19 cellular contexts compared by ENCODE assay signal in the genomic region with DNA sequence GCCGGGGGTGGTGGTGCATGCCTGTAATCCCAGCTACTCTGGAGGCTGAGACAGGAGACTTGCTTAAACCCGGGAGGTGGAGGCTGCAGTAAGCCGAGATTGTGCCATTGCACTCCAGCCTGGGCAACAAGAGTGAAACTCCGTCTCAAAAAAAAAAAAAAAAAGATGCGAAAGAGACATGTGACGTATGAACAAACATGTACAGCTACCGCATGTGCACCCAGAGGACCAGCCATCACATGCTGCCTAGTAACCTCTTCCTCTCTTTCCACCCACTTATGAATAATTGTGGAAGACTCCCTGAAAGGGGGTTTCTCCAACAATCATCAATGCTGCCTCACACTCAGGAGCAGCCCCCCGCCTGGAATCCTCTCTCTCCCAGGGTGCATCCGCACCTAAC. TPM values are rescaled to one million over a fixed set of nuclear protein-coding genes. Genes with fewer than 3 reads are reported as not detected.
A peak's percentile ranks its signal among the peaks of the same experiment; 100 is the strongest.
DNase-seq lines count a peak whose midpoint lies in the region; ATAC-seq, FAIRE-seq and TF ChIP-seq lines count a peak whose summit lies in the region.
"Had no signal": no experiment of that assay in that cellular context is flagged by ENCODE, and none has a peak within 500 bp of the region (broad histone marks: within the 10 kb centered on the region; RNA-seq: fewer than 3 reads in every experiment).

No MANE protein-coding gene starts in this region.

- H3K4me2 ChIP-seq in BLaER1 treated with 17β-estradiol and CSF1 and Interleukin-3, amounts not matched to agents 10 nM and 100 nM: peak overlapping the region; percentile 62 to 100 (median 94)
- H3K4me2 ChIP-seq in OCI-LY3 (ENCODE audit: low read length): peak overlapping the region; percentile 96
- H3K4me2 ChIP-seq: A549, SK-N-SH had no signal

- FAIRE-seq in kidney (lab: Jason Lieb, UNC): no peak
- FAIRE-seq: A549, GM19239 had no signal

- no peaks in the 10 kb centered on the region for H3K36me3 Mint-ChIP-seq in CD4-positive, alpha-beta T cell (ENCODE audit: low read depth)

- no peak overlapping the region for H3K4me3 Mint-ChIP-seq in CD4-positive, alpha-beta T cell

- H3K36me3 ChIP-seq in BLaER1 treated with 17β-estradiol and CSF1 and Interleukin-3, amounts not matched to agents 10 nM and 100 nM: no peaks in the 10 kb centered on the region
- H3K36me3 ChIP-seq in OCI-LY3 (replicated peaks; ENCODE audit: low read depth, low read length) (no peaks in the 10 kb centered on the region), kidney (ENCODE audit: control insufficient read depth in 1 of 2, insufficient read depth in 2 of 2, low read length in 2 of 2) (no peaks in the 10 kb centered on the region)
- H3K36me3 ChIP-seq: HAP-1 had no signal

- peaks cover 45 to 80% (median 63%) of the 10 kb centered on the region in 10 experiments for H3K4me1 ChIP-seq in BLaER1 treated with 17β-estradiol and CSF1 and Interleukin-3, amounts not matched to agents 10 nM and 100 nM
- H3K4me1 ChIP-seq in OCI-LY3 (ENCODE audit: low read length): peaks cover 47% of the 10 kb centered on the region
- H3K4me1 ChIP-seq in kidney (ENCODE audit: control insufficient read depth in 1 of 2, insufficient read depth in 1 of 2, low read depth in 1 of 2, low read length in 2 of 2): peaks cover 0 to 14% of the 10 kb centered on the region in 2 donors
- H3K4me1 ChIP-seq: A549, HAP-1 had no signal

- no peaks in the 10 kb centered on the region for H3K79me2 ChIP-seq in OCI-LY3 (ENCODE audit: low read length)

- H3K9ac ChIP-seq in BLaER1 treated with 17β-estradiol and CSF1 and Interleukin-3, amounts not matched to agents 10 nM and 100 nM: peak overlapping the region in 1 of 11 experiments; percentile 70; a peak in 2 of 22 replicates
- H3K9ac ChIP-seq in OCI-LY3 (ENCODE audit: low read length) (no peak overlapping the region; the same call in 1 of the 2 replicates), kidney (ENCODE audit: low read length in 2 of 2) (no peak overlapping the region)
- H3K9ac ChIP-seq: SK-N-SH had no signal

- peaks cover 0 to 31% (median 19%) of the 10 kb centered on the region in 11 experiments; a peak in 13 of 22 replicates for H4K20me1 ChIP-seq in BLaER1 treated with 17β-estradiol and CSF1 and Interleukin-3, amounts not matched to agents 10 nM and 100 nM
- no peaks in the 10 kb centered on the region for H4K20me1 ChIP-seq in OCI-LY3 (ENCODE audit: insufficient read depth, low read length)

- no peak overlapping the region for H3K4me3 ChIP-seq in BLaER1 treated with 17β-estradiol and CSF1 and Interleukin-3, amounts not matched to agents 10 nM and 100 nM
- peak overlapping the region; percentile 74 for H3K4me3 ChIP-seq in OCI-LY3 (ENCODE audit: low read length)
- H3K4me3 ChIP-seq in kidney (ENCODE audit: low read length in 2 of 2): no peak overlapping the region
- H3K4me3 ChIP-seq: A549, HAP-1 had no signal

- no peak overlapping the region for H2AFZ ChIP-seq in OCI-LY3 (ENCODE audit: low read depth, low read length)

- no peak overlapping the region for H3K27ac Mint-ChIP-seq in CD4-positive, alpha-beta T cell

- H3K27me3 Mint-ChIP-seq in CD4-positive, alpha-beta T cell: no peaks in the 10 kb centered on the region

- DNase-seq in kidney: peak; percentile 12
- DNase-seq in stimulated activated CD8-positive, alpha-beta memory T cell treated with anti-CD3 and anti-CD28 coated beads, Interleukin-4, amount 100 ng/mL, for 48 hours: peak; percentile 7
- no peak for DNase-seq in ACHN
- DNase-seq in CD4-positive, alpha-beta T cell: no peak
- no peak for DNase-seq in posterior vena cava (ENCODE audit: low spot score)
- DNase-seq: GF-D8; NCI-H2081 treated with DMSO at 0.1 percent for 48 hours; NCI-H748 treated with DMSO at 0.1 percent for 48 hours; NK-92 treated with Interleukin-12 subunit alpha and Interleukin-12 subunit beta, amount 100 ng/mL, for 24 hours; RPMI8226; SHP77 treated with DMSO at 0.1 percent for 48 hours; SK-N-SH had no signal

- H3K27me3 ChIP-seq in BLaER1 treated with 17β-estradiol and CSF1 and Interleukin-3, amounts not matched to agents 10 nM and 100 nM: peaks cover 0 to 12% (median 0%) of the 10 kb centered on the region in 11 experiments; a peak in 3 of 22 replicates
- peaks cover 19% of the 10 kb centered on the region for H3K27me3 ChIP-seq in OCI-LY3 (ENCODE audit: low read depth, low read length)
- no peaks in the 10 kb centered on the region for H3K27me3 ChIP-seq in CD4-positive, alpha-beta T cell (ENCODE audit: control insufficient read depth, insufficient read depth, low read length)

- POLR2A ChIA-PET in CD4-positive, alpha-beta T cell (lab: Charles Lee): no interaction called here

- ATAC-seq in HG03521 (IDR thresholded peaks at IDR 0.05; ENCODE audit: unreplicated experiment): no peak
- no peak for ATAC-seq in CD4-positive, alpha-beta T cell (ENCODE audit: poor library complexity)
- ATAC-seq: A549 had no signal

- 0 out of 22 replicates have a peak, but pooled peaks cover 0 to 3% (median 0%) of the 10 kb centered on the region in 11 experiments for H3K9me3 ChIP-seq in BLaER1 treated with 17β-estradiol and CSF1 and Interleukin-3, amounts not matched to agents 10 nM and 100 nM (replicated peaks in 1 of 11)
- H3K9me3 ChIP-seq in OCI-LY3 (ENCODE audit: insufficient read depth, low read length): no peaks in the 10 kb centered on the region
- no peaks in the 10 kb centered on the region for H3K9me3 ChIP-seq in kidney (ENCODE audit: control insufficient read depth in 1 of 2, low read length in 2 of 2)
- no peaks in the 10 kb centered on the region for H3K9me3 ChIP-seq in CD4-positive, alpha-beta T cell (ENCODE audit: control insufficient read depth, low read length)
- H3K9me3 ChIP-seq: A549, HAP-1, SK-N-SH had no signal

- CTCF ChIA-PET in CD4-positive, alpha-beta T cell (lab: Charles Lee): no interaction called here

- peaks cover 9% of the 10 kb centered on the region for H3K4me1 Mint-ChIP-seq in CD4-positive, alpha-beta T cell (ENCODE audit: low read depth)

- intact Hi-C loops in kidney (cut with DNase I) (no loop called here), posterior vena cava (cut with DNase I) (no loop called here)
- intact Hi-C loops in CD4-positive, alpha-beta T cell (cut with DNase I, micrococcal nuclease): no loop called here

- TF ChIP-seq CTCF in OCI-LY3 (IDR thresholded peaks at IDR 0.05; ENCODE audit: low read depth, low read length) (no peak), kidney (IDR thresholded peaks at IDR 0.05; ENCODE audit: borderline replicate concordance, extremely low read depth, insufficient read depth) (no peak)
- TF ChIP-seq CTCF in CD4-positive, alpha-beta T cell (IDR thresholded peaks at IDR 0.05): no peak

- H3K9me3 Mint-ChIP-seq in CD4-positive, alpha-beta T cell: no peaks in the 10 kb centered on the region

- in situ Hi-C loops in ACHN (cut with HindIII; ENCODE audit: low pct_ligation_motif_present, low pct_unique_long_range_greater_than_20kb, low sequenced_read_pairs): no loop called here

- H3K27ac ChIP-seq in BLaER1 treated with 17β-estradiol and CSF1 and Interleukin-3, amounts not matched to agents 10 nM and 100 nM: peak overlapping the region in 2 of 11 experiments; percentile 69 to 73; a peak in 5 of 22 replicates
- peak overlapping the region; percentile 88 for H3K27ac ChIP-seq in OCI-LY3 (ENCODE audit: low read length)
- no peak overlapping the region for H3K27ac ChIP-seq in kidney (ENCODE audit: low read depth in 2 of 2, low read length in 2 of 2)
- no peak overlapping the region for H3K27ac ChIP-seq in CD4-positive, alpha-beta T cell (ENCODE audit: low read depth, low read length)
- H3K27ac ChIP-seq: A549, C4-2B had no signal

RNA-seq across cellular contexts. Expression of a gene that starts 2.3 kb away (rescaled TPM):
- total RNA-seq in kidney (4.6 TPM), posterior vena cava (1 to 10 TPM in 1 of 2 donors, under 1 TPM in 1; 0.62 to 1.8 TPM)
- polyA plus RNA-seq in kidney (ENCODE audit: insufficient read depth, low read depth, low replicate concordance): 12.0 TPM
- 10 to 100 TPM; 17.7 to 18.5 TPM for total RNA-seq in CD4-positive, alpha-beta T cell

Comparison
In these comparisons a context has a peak if more than half of its experiments do, and no peak if none do; other contexts are left out.
1. DNase-seq: peak in kidney (single experiment) and stimulated activated CD8-positive, alpha-beta memory T cell treated with anti-CD3 and anti-CD28 coated beads, Interleukin-4, amount 100 ng/mL, for 48 hours (single experiment); none in ACHN (single experiment), CD4-positive, alpha-beta T cell (0 of 10) and posterior vena cava (single experiment).